ENCODE assay signal across 15 cellular contexts in the genomic region with DNA sequence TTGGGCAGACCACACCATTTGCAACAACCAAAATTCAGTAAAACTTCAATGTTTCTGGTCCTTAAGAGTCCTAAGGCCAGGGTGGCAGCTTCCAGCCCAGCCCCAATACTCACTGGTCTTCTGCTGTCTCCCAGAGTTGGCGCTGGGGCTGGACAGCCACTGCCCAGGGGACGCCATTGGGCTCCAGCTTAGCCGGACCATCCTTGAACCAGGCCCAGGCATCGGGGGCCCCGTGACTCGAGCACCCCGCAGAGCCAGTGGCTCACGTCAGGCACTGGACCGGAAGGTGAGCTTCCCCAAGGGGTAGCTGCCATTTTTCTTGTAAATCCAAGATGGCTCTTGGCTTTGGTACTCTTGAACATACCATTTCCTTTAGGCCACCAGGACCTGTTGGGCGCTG. TPM values are rescaled to one million over a fixed set of nuclear protein-coding genes. Genes with fewer than 3 reads are reported as not detected.
DNase-seq lines count a peak whose midpoint lies in the region; ATAC-seq and TF ChIP-seq lines count a peak whose summit lies in the region.
"Had no signal": no experiment of that assay in that cellular context is flagged by ENCODE, and none has a peak within 500 bp of the region (broad histone marks: within the 10 kb centered on the region; RNA-seq: fewer than 3 reads in every experiment).

No MANE protein-coding gene starts in this region.

- H3K27ac ChIP-seq in upper lobe of right lung, result no peak overlapping the region
- H3K27ac ChIP-seq: BLaER1 treated with 17β-estradiol and CSF1 and Interleukin-3, amounts not matched to agents 10 nM and 100 nM had no signal

- TF ChIP-seq CTCF in upper lobe of right lung (IDR thresholded peaks at IDR 0.05), result no peak

- H3K27ac Mint-ChIP-seq in activated CD4-positive, alpha-beta T cell treated with anti-CD3 and anti-CD28 coated beads, Interleukin-2, amount 10 ng/mL, durations not matched to agents 7 days and 5 days, result no peak overlapping the region
- H3K27ac Mint-ChIP-seq: CD4-positive, CD25-positive, alpha-beta regulatory T cell; H9 had no signal

- H3K4me3 ChIP-seq in upper lobe of right lung, result no peak overlapping the region
- H3K4me3 ChIP-seq: BLaER1 treated with 17β-estradiol and CSF1 and Interleukin-3, amounts not matched to agents 10 nM and 100 nM had no signal

- H3K9me3 ChIP-seq in upper lobe of right lung, result no peaks in the 10 kb centered on the region

- H3K4me1 ChIP-seq in upper lobe of right lung, result no peaks in the 10 kb centered on the region

- H3K9me3 Mint-ChIP-seq in activated CD4-positive, alpha-beta T cell treated with anti-CD3 and anti-CD28 coated beads, Interleukin-2, amount 10 ng/mL, durations not matched to agents 7 days and 5 days, result peaks cover 10% of the 10 kb centered on the region

- intact Hi-C loops in cardiac septum (cut with DNase I), result no loop called here
- intact Hi-C loops in left cardiac atrium (cut with DNase I), result no loop called here
- intact Hi-C loops in sciatic nerve (cut with DNase I), result no loop called here
- intact Hi-C loops in upper lobe of right lung (cut with DNase I), result no loop called here

- no peaks in the 10 kb centered on the region for H3K36me3 Mint-ChIP-seq in activated CD4-positive, alpha-beta T cell treated with anti-CD3 and anti-CD28 coated beads, Interleukin-2, amount 10 ng/mL, durations not matched to agents 7 days and 5 days (ENCODE audit: low read depth)
- H3K36me3 Mint-ChIP-seq: CD4-positive, CD25-positive, alpha-beta regulatory T cell had no signal

- ATAC-seq in left cardiac atrium (no peak), left lobe of liver (no peak), sciatic nerve (no peak), upper lobe of right lung (no peak)

- no peaks in the 10 kb centered on the region for H3K4me1 Mint-ChIP-seq in activated CD4-positive, alpha-beta T cell treated with anti-CD3 and anti-CD28 coated beads, Interleukin-2, amount 10 ng/mL, durations not matched to agents 7 days and 5 days
- H3K4me1 Mint-ChIP-seq: CD4-positive, CD25-positive, alpha-beta regulatory T cell had no signal

- H3K36me3 ChIP-seq in upper lobe of right lung, result peaks cover 5% of the 10 kb centered on the region
- H3K36me3 ChIP-seq: BLaER1 treated with 17β-estradiol and CSF1 and Interleukin-3, amounts not matched to agents 10 nM and 100 nM had no signal

- peaks cover 7% of the 10 kb centered on the region for H3K27me3 Mint-ChIP-seq in activated CD4-positive, alpha-beta T cell treated with anti-CD3 and anti-CD28 coated beads, Interleukin-2, amount 10 ng/mL, durations not matched to agents 7 days and 5 days

- H3K4me3 Mint-ChIP-seq in activated CD4-positive, alpha-beta T cell treated with anti-CD3 and anti-CD28 coated beads, Interleukin-2, amount 10 ng/mL, durations not matched to agents 7 days and 5 days, result no peak overlapping the region
- H3K4me3 Mint-ChIP-seq: H9 had no signal

- CTCF ChIA-PET in activated CD4-positive, alpha-beta T cell treated with anti-CD3 and anti-CD28 coated beads, Interleukin-2, amount 10 ng/mL, durations not matched to agents 7 days and 5 days (lab: Charles Lee), result no interaction called here

- POLR2A ChIA-PET in activated CD4-positive, alpha-beta T cell treated with anti-CD3 and anti-CD28 coated beads, Interleukin-2, amount 10 ng/mL, durations not matched to agents 7 days and 5 days (lab: Charles Lee), result no interaction called here

- H3K27me3 ChIP-seq in upper lobe of right lung, result no peaks in the 10 kb centered on the region
- H3K27me3 ChIP-seq: BLaER1 treated with 17β-estradiol and CSF1 and Interleukin-3, amounts not matched to agents 10 nM and 100 nM had no signal

- DNase-seq in cardiac septum (ENCODE audit: low spot score), result peak; percentile 70
- DNase-seq in left cardiac atrium, result no peak
- DNase-seq in left lobe of liver (ENCODE audit: low spot score), result peak; percentile 26
- DNase-seq in sciatic nerve (ENCODE audit: low spot score), result peak; percentile 47
- peak; percentile 27 for DNase-seq in upper lobe of right lung
- no peak for DNase-seq in activated CD4-positive, alpha-beta T cell treated with anti-CD3 and anti-CD28 coated beads, Interleukin-2, amount 10 ng/mL, durations not matched to agents 7 days and 5 days
- no peak for DNase-seq in stimulated activated CD4-positive, alpha-beta T cell treated with anti-CD3 and anti-CD28 coated beads, Interleukin-4, amount 100 ng/mL, for 24 hours
- DNase-seq in NCI-H226, result no peak
- DNase-seq: ACHN; CD4-positive, CD25-positive, alpha-beta regulatory T cell; DMS53; GOT3; H9 had no signal

RNA-seq across cellular contexts. Expression of a gene that starts 21.8 kb away (rescaled TPM):
- total RNA-seq in cardiac septum (9.7 TPM), left cardiac atrium (10 to 100 TPM; 12.2 to 31.9 TPM), left lobe of liver (34.9 TPM), sciatic nerve (148 TPM), upper lobe of right lung (38.4 TPM)
- 1 to 10 TPM; 6.1 to 8.6 TPM for total RNA-seq in activated CD4-positive, alpha-beta T cell treated with anti-CD3 and anti-CD28 coated beads, Interleukin-2, amount 10 ng/mL, durations not matched to agents 7 days and 5 days
- total RNA-seq: HT-29 had no signal

Comparison
In these comparisons a context has a peak if more than half of its experiments do, and no peak if none do; other contexts are left out.
1. DNase-seq: peak in cardiac septum (single experiment), left lobe of liver (single experiment), sciatic nerve (single experiment) and upper lobe of right lung (single experiment); none in left cardiac atrium (single experiment), activated CD4-positive, alpha-beta T cell treated with anti-CD3 and anti-CD28 coated beads, Interleukin-2, amount 10 ng/mL, durations not matched to agents 7 days and 5 days (single experiment), stimulated activated CD4-positive, alpha-beta T cell treated with anti-CD3 and anti-CD28 coated beads, Interleukin-4, amount 100 ng/mL, for 24 hours (single experiment) and NCI-H226 (single experiment).